ENCODE assay signal across 10 cellular contexts in genomic region chr15:77599899-77600298, GRCh38. TPM values are rescaled to one million over a fixed set of nuclear protein-coding genes. Genes with fewer than 3 reads are reported as not detected.
DNase-seq lines count a peak whose midpoint lies in the region; ATAC-seq and TF ChIP-seq lines count a peak whose summit lies in the region.
"Had no signal": no experiment of that assay in that cellular context is flagged by ENCODE, and none has a peak within 500 bp of the region (broad histone marks: within the 10 kb centered on the region; RNA-seq: fewer than 3 reads in every experiment).

No MANE protein-coding gene starts in this region.

- H3K27me3 Mint-ChIP-seq in activated CD8-positive, alpha-beta T cell treated with anti-CD3 and anti-CD28 coated beads for 36 hours: peaks cover 4% of the 10 kb centered on the region
- H3K27me3 Mint-ChIP-seq in activated T-helper 2 cell treated with anti-CD3 and anti-CD28 coated beads, Interferon-gamma antibody, Interleukin-2, Interleukin-4, amounts not matched to agents 10 μg/mL and 5 μg/mL and 100 μg/mL, durations not matched to agents 14 hours and 24 hours and 36 hours (ENCODE audit: low read depth): peaks cover 6% of the 10 kb centered on the region

- H3K4me1 Mint-ChIP-seq in activated CD8-positive, alpha-beta T cell treated with anti-CD3 and anti-CD28 coated beads for 36 hours (ENCODE audit: low read depth): peaks cover 5% of the 10 kb centered on the region
- no peaks in the 10 kb centered on the region for H3K4me1 Mint-ChIP-seq in activated T-helper 2 cell treated with anti-CD3 and anti-CD28 coated beads, Interferon-gamma antibody, Interleukin-2, Interleukin-4, amounts not matched to agents 10 μg/mL and 5 μg/mL and 100 μg/mL, durations not matched to agents 14 hours and 24 hours and 36 hours (ENCODE audit: low read depth)

- no peaks in the 10 kb centered on the region for H3K4me1 ChIP-seq in right lobe of liver

- peak; percentile 60 for DNase-seq in EH (ENCODE audit: low read depth)
- peak; percentile 76 for DNase-seq in NAMALWA (ENCODE audit: low spot score)
- peak; percentile 14 for DNase-seq in activated CD8-positive, alpha-beta T cell treated with anti-CD3 and anti-CD28 coated beads for 36 hours
- no peak for DNase-seq in right lobe of liver
- DNase-seq in activated T-helper 2 cell treated with anti-CD3 and anti-CD28 coated beads, Interferon-gamma antibody, Interleukin-2, Interleukin-4, amounts not matched to agents 10 μg/mL and 5 μg/mL and 100 μg/mL, durations not matched to agents 14 hours and 24 hours and 36 hours (ENCODE audit: low spot score): no peak
- DNase-seq in NCI-H1105 (lab: John Stamatoyannopoulos, UW): no peak

- no peaks in the 10 kb centered on the region for H3K36me3 ChIP-seq in right lobe of liver

- TF ChIP-seq POLR2A in right lobe of liver (IDR thresholded peaks at IDR 0.05) (no peak), GM18505 (IDR thresholded peaks at IDR 0.05; ENCODE audit: borderline replicate concordance, extremely low read depth, insufficient read depth, insufficient read length) (no peak)

- WGBS in right lobe of liver (ENCODE audit: insufficient coverage, low coverage, low lambda C conversion rate, missing lambda C conversion rate): 82% methylated on average over 4 of the region's 5 CpGs

- no peak for TF ChIP-seq CTCF in activated CD8-positive, alpha-beta T cell treated with anti-CD3 and anti-CD28 coated beads for 36 hours (IDR thresholded peaks at IDR 0.05)
- TF ChIP-seq CTCF in right lobe of liver (IDR thresholded peaks at IDR 0.05): no peak

- H3K36me3 Mint-ChIP-seq in activated CD8-positive, alpha-beta T cell treated with anti-CD3 and anti-CD28 coated beads for 36 hours (ENCODE audit: low read depth): no peaks in the 10 kb centered on the region
- no peaks in the 10 kb centered on the region for H3K36me3 Mint-ChIP-seq in activated T-helper 2 cell treated with anti-CD3 and anti-CD28 coated beads, Interferon-gamma antibody, Interleukin-2, Interleukin-4, amounts not matched to agents 10 μg/mL and 5 μg/mL and 100 μg/mL, durations not matched to agents 14 hours and 24 hours and 36 hours (ENCODE audit: low read depth)

- intact Hi-C loops in activated CD8-positive, alpha-beta T cell treated with anti-CD3 and anti-CD28 coated beads for 36 hours (cut with micrococcal nuclease): no loop called here
- intact Hi-C loops in right lobe of liver (cut with DNase I): no loop called here
- intact Hi-C loops in activated T-helper 2 cell treated with anti-CD3 and anti-CD28 coated beads, Interferon-gamma antibody, Interleukin-2, Interleukin-4, amounts not matched to agents 10 μg/mL and 5 μg/mL and 100 μg/mL, durations not matched to agents 14 hours and 24 hours and 36 hours (cut with micrococcal nuclease): no loop called here

- no peak overlapping the region for H3K27ac ChIP-seq in right lobe of liver

- POLR2A ChIA-PET in activated CD8-positive, alpha-beta T cell treated with anti-CD3 and anti-CD28 coated beads for 36 hours (lab: Charles Lee): no interaction called here

- H3K27me3 ChIP-seq in right lobe of liver: no peaks in the 10 kb centered on the region

- H3K9me3 ChIP-seq in right lobe of liver: no peaks in the 10 kb centered on the region

- no peak overlapping the region for H3K4me3 ChIP-seq in right lobe of liver

- no peaks in the 10 kb centered on the region for H3K9me3 Mint-ChIP-seq in activated CD8-positive, alpha-beta T cell treated with anti-CD3 and anti-CD28 coated beads for 36 hours
- H3K9me3 Mint-ChIP-seq in activated T-helper 2 cell treated with anti-CD3 and anti-CD28 coated beads, Interferon-gamma antibody, Interleukin-2, Interleukin-4, amounts not matched to agents 10 μg/mL and 5 μg/mL and 100 μg/mL, durations not matched to agents 14 hours and 24 hours and 36 hours: no peaks in the 10 kb centered on the region

- CTCF ChIA-PET in activated CD8-positive, alpha-beta T cell treated with anti-CD3 and anti-CD28 coated beads for 36 hours (lab: Charles Lee): interaction anchor here (1.1 to 1.4 kb wide), 2 partner anchors 33 to 56 kb away, joined by 3 read pairs; no protein-coding TSS in a partner anchor

- no peak overlapping the region for H3K4me3 Mint-ChIP-seq in activated CD8-positive, alpha-beta T cell treated with anti-CD3 and anti-CD28 coated beads for 36 hours
- no peak overlapping the region for H3K4me3 Mint-ChIP-seq in activated T-helper 2 cell treated with anti-CD3 and anti-CD28 coated beads, Interferon-gamma antibody, Interleukin-2, Interleukin-4, amounts not matched to agents 10 μg/mL and 5 μg/mL and 100 μg/mL, durations not matched to agents 14 hours and 24 hours and 36 hours (ENCODE audit: low read depth)

- no peak for ATAC-seq in activated CD8-positive, alpha-beta T cell treated with anti-CD3 and anti-CD28 coated beads for 36 hours
- ATAC-seq in right lobe of liver (peak; percentile 32 to 53 (median 44)), GM18505 (IDR thresholded peaks at IDR 0.05; ENCODE audit: unreplicated experiment) (no peak), GM21528 (IDR thresholded peaks at IDR 0.05; ENCODE audit: low FRiP score, unreplicated experiment) (no peak)
- ATAC-seq: Panc1 had no signal

- H3K27ac Mint-ChIP-seq in activated CD8-positive, alpha-beta T cell treated with anti-CD3 and anti-CD28 coated beads for 36 hours: no peak overlapping the region
- H3K27ac Mint-ChIP-seq in activated T-helper 2 cell treated with anti-CD3 and anti-CD28 coated beads, Interferon-gamma antibody, Interleukin-2, Interleukin-4, amounts not matched to agents 10 μg/mL and 5 μg/mL and 100 μg/mL, durations not matched to agents 14 hours and 24 hours and 36 hours: no peak overlapping the region

RNA-seq across cellular contexts. Expression of gene LINGO1, which starts 32.8 kb away (rescaled TPM):
- not detected for total RNA-seq in activated CD8-positive, alpha-beta T cell treated with anti-CD3 and anti-CD28 coated beads for 36 hours
- total RNA-seq in right lobe of liver: 1 to 10 TPM in 1 of 6 experiments, under 1 TPM in 5; 0.31 to 1.2 (median 0.39) TPM
- not detected in 2 replicates for total RNA-seq in activated T-helper 2 cell treated with anti-CD3 and anti-CD28 coated beads, Interferon-gamma antibody, Interleukin-2, Interleukin-4, amounts not matched to agents 10 μg/mL and 5 μg/mL and 100 μg/mL, durations not matched to agents 14 hours and 24 hours and 36 hours
- total RNA-seq: pulmonary artery endothelial cell had no signal

Comparison
In these comparisons a context has a peak if more than half of its experiments do, and no peak if none do; other contexts are left out.
1. DNase-seq: peak in EH (single experiment), NAMALWA (single experiment) and activated CD8-positive, alpha-beta T cell treated with anti-CD3 and anti-CD28 coated beads for 36 hours (single experiment); none in right lobe of liver (0 of 3), activated T-helper 2 cell treated with anti-CD3 and anti-CD28 coated beads, Interferon-gamma antibody, Interleukin-2, Interleukin-4, amounts not matched to agents 10 μg/mL and 5 μg/mL and 100 μg/mL, durations not matched to agents 14 hours and 24 hours and 36 hours (single experiment) and NCI-H1105 (single experiment).
2. ATAC-seq: peak in right lobe of liver (4 of 4); none in activated CD8-positive, alpha-beta T cell treated with anti-CD3 and anti-CD28 coated beads for 36 hours (single experiment), GM18505 (single experiment) and GM21528 (single experiment).